ENCODE assay signal across 2 cellular contexts in the genomic region with DNA sequence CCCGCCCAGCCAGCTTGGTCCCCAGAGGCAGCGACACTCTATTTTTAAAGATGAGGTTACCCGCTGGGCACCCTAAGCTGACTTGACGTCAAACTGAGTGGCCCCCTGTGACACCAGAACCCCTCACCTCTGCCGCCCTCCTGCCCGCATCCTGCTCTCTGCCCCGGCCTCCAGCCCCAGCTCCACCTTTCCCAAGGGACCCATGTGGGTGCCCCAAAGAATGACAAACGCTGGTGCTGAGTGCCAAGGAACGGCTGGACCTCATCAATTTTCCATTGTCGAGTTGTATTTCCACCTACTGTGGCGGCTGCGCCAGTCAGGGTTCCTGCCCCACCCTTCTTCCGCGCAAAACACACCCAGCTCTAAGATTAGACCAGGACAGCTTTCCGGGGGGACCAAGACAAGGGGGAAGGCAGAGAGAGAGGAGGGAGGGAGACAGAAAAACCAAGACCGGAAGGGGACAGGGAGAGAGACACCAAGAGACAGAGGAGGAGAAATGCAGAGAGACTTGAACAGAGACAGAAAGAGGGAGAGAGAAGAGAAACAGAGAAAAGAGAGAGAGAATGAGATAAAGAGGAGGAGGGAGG.
TF ChIP-seq lines count a peak whose summit lies in the region.

No MANE protein-coding gene starts in this region.

TF ChIP-seq in SK-N-SH, 30 proteins besides CTCF, POLR2A, EP300 and RAD21 (continued from another document):
- TF ChIP-seq, protein P1, sequence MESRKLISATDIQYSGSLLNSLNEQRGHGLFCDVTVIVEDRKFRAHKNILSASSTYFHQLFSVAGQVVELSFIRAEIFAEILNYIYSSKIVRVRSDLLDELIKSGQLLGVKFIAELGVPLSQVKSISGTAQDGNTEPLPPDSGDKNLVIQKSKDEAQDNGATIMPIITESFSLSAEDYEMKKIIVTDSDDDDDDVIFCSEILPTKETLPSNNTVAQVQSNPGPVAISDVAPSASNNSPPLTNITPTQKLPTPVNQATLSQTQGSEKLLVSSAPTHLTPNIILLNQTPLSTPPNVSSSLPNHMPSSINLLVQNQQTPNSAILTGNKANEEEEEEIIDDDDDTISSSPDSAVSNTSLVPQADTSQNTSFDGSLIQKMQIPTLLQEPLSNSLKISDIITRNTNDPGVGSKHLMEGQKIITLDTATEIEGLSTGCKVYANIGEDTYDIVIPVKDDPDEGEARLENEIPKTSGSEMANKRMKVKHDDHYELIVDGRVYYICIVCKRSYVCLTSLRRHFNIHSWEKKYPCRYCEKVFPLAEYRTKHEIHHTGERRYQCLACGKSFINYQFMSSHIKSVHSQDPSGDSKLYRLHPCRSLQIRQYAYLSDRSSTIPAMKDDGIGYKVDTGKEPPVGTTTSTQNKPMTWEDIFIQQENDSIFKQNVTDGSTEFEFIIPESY (IDR thresholded peaks at IDR 0.05; ENCODE audit: borderline replicate concordance, low read depth) = no peak
- TF ChIP-seq RFX5 (IDR thresholded peaks at IDR 0.05; ENCODE audit: low read length) (no peak), RCOR1 (IDR thresholded peaks at IDR 0.05; ENCODE audit: low read length) (no peak)

TF ChIP-seq in SK-N-SH treated with all-trans-retinoic acid at 6 μM for 48 hours, 23 proteins besides CTCF, POLR2A, EP300 and RAD21 (continued from another document):
- no peak for TF ChIP-seq PATZ1 (CRISPR knock-in tag; IDR thresholded peaks at IDR 0.05; ENCODE audit: borderline replicate concordance)
- TF ChIP-seq TOX (CRISPR knock-in tag; IDR thresholded peaks at IDR 0.05; ENCODE audit: borderline replicate concordance) = no peak
- no peak for TF ChIP-seq BACH2 (CRISPR knock-in tag; IDR thresholded peaks at IDR 0.05; ENCODE audit: borderline replicate concordance)
- TF ChIP-seq, protein P2, sequence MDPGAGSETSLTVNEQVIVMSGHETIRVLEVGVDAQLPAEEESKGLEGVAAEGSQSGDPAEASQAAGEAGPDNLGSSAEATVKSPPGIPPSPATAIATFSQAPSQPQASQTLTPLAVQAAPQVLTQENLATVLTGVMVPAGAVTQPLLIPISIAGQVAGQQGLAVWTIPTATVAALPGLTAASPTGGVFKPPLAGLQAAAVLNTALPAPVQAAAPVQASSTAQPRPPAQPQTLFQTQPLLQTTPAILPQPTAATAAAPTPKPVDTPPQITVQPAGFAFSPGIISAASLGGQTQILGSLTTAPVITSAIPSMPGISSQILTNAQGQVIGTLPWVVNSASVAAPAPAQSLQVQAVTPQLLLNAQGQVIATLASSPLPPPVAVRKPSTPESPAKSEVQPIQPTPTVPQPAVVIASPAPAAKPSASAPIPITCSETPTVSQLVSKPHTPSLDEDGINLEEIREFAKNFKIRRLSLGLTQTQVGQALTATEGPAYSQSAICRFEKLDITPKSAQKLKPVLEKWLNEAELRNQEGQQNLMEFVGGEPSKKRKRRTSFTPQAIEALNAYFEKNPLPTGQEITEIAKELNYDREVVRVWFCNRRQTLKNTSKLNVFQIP (CRISPR knock-in tag; IDR thresholded peaks at IDR 0.05; ENCODE audit: borderline replicate concordance, low read depth) = no peak
- TF ChIP-seq OSR1 (CRISPR knock-in tag; IDR thresholded peaks at IDR 0.05) = no peak
- no peak for TF ChIP-seq ARNTL (CRISPR knock-in tag; IDR thresholded peaks at IDR 0.05; ENCODE audit: borderline replicate concordance, low read depth)
- TF ChIP-seq ZC3H10 (CRISPR knock-in tag; IDR thresholded peaks at IDR 0.05) = no peak
- no peak for TF ChIP-seq CSDC2 (CRISPR knock-in tag; IDR thresholded peaks at IDR 0.05)
- no peak for TF ChIP-seq RARB (CRISPR knock-in tag; IDR thresholded peaks at IDR 0.05)
- no peak for TF ChIP-seq TCF4 (CRISPR knock-in tag; IDR thresholded peaks at IDR 0.05; ENCODE audit: borderline replicate concordance)
- TF ChIP-seq TSHZ2 (CRISPR knock-in tag; IDR thresholded peaks at IDR 0.05) = no peak
- no peak for TF ChIP-seq ZFP3 (CRISPR knock-in tag; IDR thresholded peaks at IDR 0.05)
